Comparison of ENCODE assay signal across 9 cellular contexts in the genomic region with DNA sequence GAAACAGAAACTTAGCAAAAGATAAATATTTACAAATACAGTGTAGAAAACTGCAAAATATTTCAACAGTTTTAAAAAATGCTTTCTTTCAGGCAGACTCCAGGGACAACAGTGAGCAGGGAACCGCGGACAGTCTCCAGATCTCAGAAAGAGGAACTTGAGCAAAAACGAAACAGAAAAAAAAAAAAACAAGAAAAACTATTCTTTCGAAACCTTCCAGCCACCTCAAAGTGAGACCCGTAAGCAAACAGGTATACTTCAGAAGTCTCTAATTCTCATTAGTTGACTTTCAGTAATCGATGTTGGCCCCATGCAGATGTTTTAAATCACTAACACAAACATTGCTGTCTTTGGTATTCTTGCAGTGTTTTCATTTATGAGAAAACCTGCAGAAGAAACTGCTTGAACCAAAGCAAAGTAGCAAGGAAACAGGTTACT. TPM values are rescaled to one million over a fixed set of nuclear protein-coding genes. Genes with fewer than 3 reads are reported as not detected.
DNase-seq lines count a peak whose midpoint lies in the region; ATAC-seq and TF ChIP-seq lines count a peak whose summit lies in the region.
"Had no signal": no experiment of that assay in that cellular context is flagged by ENCODE, and none has a peak within 500 bp of the region (broad histone marks: within the 10 kb centered on the region; RNA-seq: fewer than 3 reads in every experiment).

No MANE protein-coding gene starts in this region.

- no peaks in the 10 kb centered on the region for H3K9me3 ChIP-seq in KOPT-K1 (ENCODE audit: insufficient read depth, low read length, poor library complexity, severe bottlenecking)

- TF ChIP-seq CTCF in GM12872 (IDR thresholded peaks at IDR 0.05; ENCODE audit: insufficient read depth, low read depth, low read length), result 0 out of 3 replicates have a peak, but pooled peaks have one; percentile 20

- peak overlapping the region; percentile 45 for H3K27ac ChIP-seq in KOPT-K1 (ENCODE audit: low read depth, low read length, poor library complexity, severe bottlenecking)

- H3K4me3 Mint-ChIP-seq in effector memory CD8-positive, alpha-beta T cell, result peak overlapping the region; percentile 49 to 56

- no peaks in the 10 kb centered on the region for H3K9me3 Mint-ChIP-seq in effector memory CD8-positive, alpha-beta T cell

- H3K27ac Mint-ChIP-seq in effector memory CD8-positive, alpha-beta T cell, result no peak overlapping the region

- peaks cover 2% of the 10 kb centered on the region for H3K36me3 Mint-ChIP-seq in effector memory CD8-positive, alpha-beta T cell (ENCODE audit: insufficient read depth)

- ATAC-seq in GM21381 (IDR thresholded peaks at IDR 0.05; ENCODE audit: unreplicated experiment), result peak; percentile 62
- ATAC-seq in effector memory CD8-positive, alpha-beta T cell (replicated peaks), result peak; percentile 29
- no peak for ATAC-seq in left cardiac atrium

- intact Hi-C loops in left cardiac atrium (cut with DNase I), result no loop called here

- H3K27me3 Mint-ChIP-seq in effector memory CD8-positive, alpha-beta T cell, result peaks cover 38 to 50% of the 10 kb centered on the region in 2 donors

- H3K4me1 Mint-ChIP-seq in effector memory CD8-positive, alpha-beta T cell (ENCODE audit: low read depth in 2 of 2), result peaks cover 2 to 4% of the 10 kb centered on the region in 2 donors

- no peaks in the 10 kb centered on the region for H3K36me3 ChIP-seq in KOPT-K1 (ENCODE audit: insufficient read depth, low read length)

- DNase-seq in effector memory CD8-positive, alpha-beta T cell, result no peak
- DNase-seq in DMS153 (lab: John Stamatoyannopoulos, UW) (no peak), HT-29 (ENCODE audit: low spot score) (no peak), activated gamma-delta T cell treated with Interleukin-2 at 50 U/mL for 16 hours (no peak), left cardiac atrium (no peak)

RNA-seq across cellular contexts. Expression of gene CCL1, which starts 15.7 kb away (rescaled TPM):
- total RNA-seq in HT-29 (2014; rRNA removed; shearing (Covaris generic)), result not detected in 2 replicates
- not detected for total RNA-seq in left cardiac atrium
- total RNA-seq: lung had no signal

RNA-seq across cellular contexts. Expression of gene CCL13, which starts 22.4 kb away (rescaled TPM):
- not detected in 2 replicates for total RNA-seq in HT-29 (2014; rRNA removed; shearing (Covaris generic))
- total RNA-seq in left cardiac atrium, result 1 to 10 TPM; 4.6 to 6.4 TPM

RNA-seq across cellular contexts. Expression of gene CCL8, which starts 59.4 kb away (rescaled TPM):
- total RNA-seq in HT-29 (2014; rRNA removed; shearing (Covaris generic)), result not detected in 2 replicates
- total RNA-seq in left cardiac atrium, result 1 to 10 TPM in 1 of 2 donors, under 1 TPM in 1; 0.35 to 1.9 TPM

Comparison
In these comparisons a context has a peak if more than half of its experiments do, and no peak if none do; other contexts are left out.
1. ATAC-seq: peak in GM21381 (single experiment) and effector memory CD8-positive, alpha-beta T cell (single experiment); none in left cardiac atrium (0 of 2).